Comparison of ENCODE assay signal across 1 cellular context in genomic region chr18:3330622-3331021, GRCh38.
TF ChIP-seq lines count a peak whose summit lies in the region.

No MANE protein-coding gene starts in this region.

TF ChIP-seq in H1, 55 proteins besides CTCF, POLR2A, EP300 and RAD21:
- TF ChIP-seq ASH2L (IDR thresholded peaks at IDR 0.05; ENCODE audit: low read length), result no peak
- TF ChIP-seq SP1 (IDR thresholded peaks at IDR 0.05; ENCODE audit: low read depth, low read length), result peak; percentile 36; the same call in 1 of the 2 replicates
- no peak for TF ChIP-seq JUN (IDR thresholded peaks at IDR 0.05; ENCODE audit: low read depth, low read length)
- no peak for TF ChIP-seq POU5F1 (IDR thresholded peaks at IDR 0.05; ENCODE audit: low read depth, low read length)
- TF ChIP-seq NRF1 (IDR thresholded peaks at IDR 0.05; ENCODE audit: low read depth, low read length), result no peak
- TF ChIP-seq YY1 (IDR thresholded peaks at IDR 0.05; ENCODE audit: low read depth, low read length), result no peak
- no peak for TF ChIP-seq GABPA (IDR thresholded peaks at IDR 0.05; ENCODE audit: borderline replicate concordance, insufficient read depth, low read length)
- TF ChIP-seq CHD7 (IDR thresholded peaks at IDR 0.05; ENCODE audit: insufficient replicate concordance, low read length), result no peak
